In genomic region chr17:17017343-17018014, GRCh38 we compare ENCODE assay signal across 21 cellular contexts. TPM values are rescaled to one million over a fixed set of nuclear protein-coding genes. Genes with fewer than 3 reads are reported as not detected.
DNase-seq lines count a peak whose midpoint lies in the region; ATAC-seq, FAIRE-seq and TF ChIP-seq lines count a peak whose summit lies in the region.
"Had no signal": no experiment of that assay in that cellular context is flagged by ENCODE, and none has a peak within 500 bp of the region (broad histone marks: within the 10 kb centered on the region; RNA-seq: fewer than 3 reads in every experiment).

No MANE protein-coding gene starts in this region.

- H2AFZ ChIP-seq in IMR-90 (replicated peaks; ENCODE audit: low read length, poor library complexity) (no peak overlapping the region), H1 (ENCODE audit: low read length) (no peak overlapping the region), Karpas-422 (ENCODE audit: low read length) (no peak overlapping the region)

- H3K27me3 ChIP-seq in IMR-90 (ENCODE audit: control insufficient read depth, insufficient read depth, low read length), result no peaks in the 10 kb centered on the region
- no peaks in the 10 kb centered on the region for H3K27me3 ChIP-seq in H1 (replicated peaks in 1 of 4; ENCODE audit: control insufficient read depth in 3 of 4, extremely low read depth in 1 of 4, insufficient read depth in 3 of 4, low read length in 3 of 4)
- H3K27me3 ChIP-seq in sigmoid colon, result no peaks in the 10 kb centered on the region
- no peaks in the 10 kb centered on the region for H3K27me3 ChIP-seq in Karpas-422 (ENCODE audit: low read length)

- FAIRE-seq in H1 (lab: Jason Lieb, UNC), result no peak
- FAIRE-seq: GM18507 had no signal

- H3K79me1 ChIP-seq in IMR-90 (ENCODE audit: low read depth in 1 of 2, low read length in 2 of 2), result no peaks in the 10 kb centered on the region
- H3K79me1 ChIP-seq in H1 (ENCODE audit: low read depth, low read length), result no peaks in the 10 kb centered on the region

- H4K20me1 ChIP-seq in IMR-90 (ENCODE audit: insufficient read depth, low read length) (no peaks in the 10 kb centered on the region; the same call in none of the 2 replicates), H1 (replicated peaks in 1 of 2; ENCODE audit: control insufficient read depth in 1 of 2, insufficient read depth in 2 of 2, low read length in 2 of 2) (no peaks in the 10 kb centered on the region), Karpas-422 (ENCODE audit: insufficient read depth, low read depth, low read length) (no peaks in the 10 kb centered on the region)

- H3K9me2 ChIP-seq in Karpas-422 (replicated peaks; ENCODE audit: insufficient read depth, low read length), result no peaks in the 10 kb centered on the region

- no peak overlapping the region for H4K8ac ChIP-seq in IMR-90 (ENCODE audit: low read depth in 2 of 2, low read length in 2 of 2)
- no peak overlapping the region for H4K8ac ChIP-seq in H1 (ENCODE audit: extremely low read depth, insufficient read depth, low read length)

- no peaks in the 10 kb centered on the region for H3K23me2 ChIP-seq in H1 (ENCODE audit: low read depth, low read length)

- H3K4me2 ChIP-seq in IMR-90 (ENCODE audit: low read depth, low read length), result no peak overlapping the region
- H3K4me2 ChIP-seq in H1 (ENCODE audit: insufficient read depth in 1 of 2, low read depth in 2 of 2, low read length in 2 of 2), result no peak overlapping the region
- no peak overlapping the region for H3K4me2 ChIP-seq in Karpas-422 (ENCODE audit: low read depth, low read length, poor library complexity, severe bottlenecking)

- POLR2A ChIA-PET in IMR-90 (lab: Charles Lee; ENCODE audit: unreplicated experiment), result no interaction called here
- POLR2A ChIA-PET in H1 (lab: Charles Lee; ENCODE audit: partially characterized antibody), result no interaction called here

- no peak overlapping the region for H2BK120ac ChIP-seq in IMR-90 (ENCODE audit: low read depth, low read length)
- no peak overlapping the region for H2BK120ac ChIP-seq in H1 (replicated peaks; ENCODE audit: low read depth, low read length)

- H3K9me1 ChIP-seq in IMR-90 (ENCODE audit: insufficient read depth, low read length), result peaks cover 9% of the 10 kb centered on the region; the same call in 1 of the 2 replicates

- DNase-seq in IMR-90, result no peak
- DNase-seq in H1 (ENCODE audit: low read depth in 1 of 2, low spot score in 2 of 2), result no peak
- peak; percentile 18 for DNase-seq in sigmoid colon
- DNase-seq in GM13976 (ENCODE audit: low spot score), result no peak
- DNase-seq in stimulated activated naive CD4-positive, alpha-beta T cell treated with Interleukin-2 at 50 U/mL for 16 hours (lab: John Stamatoyannopoulos, UW), result no peak
- DNase-seq in Karpas-422, result no peak
- DNase-seq: activated CD4-positive, alpha-beta memory T cell treated with anti-CD3 and anti-CD28 coated beads, Interleukin-2, amount 10 ng/mL, durations not matched to agents 7 days and 5 days; activated T-cell treated with anti-CD3 and anti-CD28 coated beads, Interleukin-2, amount 50 U/mL, for 24 hours; foreskin fibroblast; mammary epithelial cell; NCI-H1417; NCI-H69; SHP77; stimulated activated CD4-positive, alpha-beta T cell treated with anti-CD3 and anti-CD28 coated beads, Interleukin-4, amount 100 ng/mL, for 1 hour; substantia nigra; WERI-Rb-1 had no signal

- intact Hi-C loops in IMR-90 (cut with micrococcal nuclease), result no loop called here
- intact Hi-C loops in sigmoid colon (cut with DNase I), result no loop called here

- no peak overlapping the region for H2BK12ac ChIP-seq in H1 (ENCODE audit: low read depth, low read length)

- H3K56ac ChIP-seq in IMR-90 (ENCODE audit: extremely low read depth, insufficient read depth, low read length), result no peak overlapping the region
- H3K56ac ChIP-seq in H1 (replicated peaks; ENCODE audit: insufficient read length, low read depth, low read length), result no peak overlapping the region

- H3K9ac ChIP-seq in IMR-90 (ENCODE audit: low read depth, low read length) (no peak overlapping the region), H1 (replicated peaks in 1 of 4; ENCODE audit: extremely low read depth in 1 of 4, low read depth in 3 of 4, low read length in 3 of 4) (no peak overlapping the region), Karpas-422 (ENCODE audit: low read length) (no peak overlapping the region)

- H3K36me3 ChIP-seq in IMR-90 (ENCODE audit: control insufficient read depth, insufficient read depth, low read length) (no peaks in the 10 kb centered on the region), H1 (ENCODE audit: control insufficient read depth in 2 of 4, insufficient read depth in 4 of 4, low read length in 3 of 4) (no peaks in the 10 kb centered on the region), sigmoid colon (no peaks in the 10 kb centered on the region), Karpas-422 (ENCODE audit: insufficient read depth, low read length) (no peaks in the 10 kb centered on the region)
- H3K36me3 ChIP-seq: WERI-Rb-1 had no signal

- H3K23ac ChIP-seq in IMR-90 (ENCODE audit: low read depth, low read length), result no peak overlapping the region
- no peak overlapping the region for H3K23ac ChIP-seq in H1 (ENCODE audit: insufficient read length)

- H2AK9ac ChIP-seq in IMR-90 (replicated peaks; ENCODE audit: low read depth, low read length, poor library complexity), result no peak overlapping the region

- no peak overlapping the region for H2BK5ac ChIP-seq in IMR-90 (ENCODE audit: low read depth, low read length, poor library complexity, severe bottlenecking)
- H2BK5ac ChIP-seq in H1 (ENCODE audit: low read depth, low read length), result no peak overlapping the region

- H2AK5ac ChIP-seq in IMR-90 (ENCODE audit: low read depth, low read length) (0 out of 2 replicates have a peak overlapping the region, but pooled peaks have one; percentile 13), H1 (ENCODE audit: low read depth, low read length) (no peak overlapping the region)

- WGBS in IMR-90 (ENCODE audit: extremely low coverage in 2 of 2, insufficient read length in 1 of 2), 2 experiments, result 89% methylated on average over 4 of the region's 8 CpGs; no CpG with 5 or more reads in 1 of the 2 experiments
- WGBS in H1 (ENCODE audit: extremely low coverage in 1 of 2, insufficient coverage in 1 of 2, insufficient read length in 1 of 2, insufficient replicate concordance in 2 of 2, low coverage in 1 of 2, low lambda C conversion rate in 2 of 2, missing lambda C conversion rate in 1 of 2), 2 experiments, result 84% methylated on average over 8 of the region's 8 CpGs; no CpG with 5 or more reads in 1 of the 2 experiments
- 90 to 91% methylated on average over 8 of the region's 8 CpGs for WGBS in sigmoid colon, 2 donors

- CTCF ChIA-PET in IMR-90 (lab: Yijun Ruan, JAX), result no interaction called here
- CTCF ChIA-PET in H1 (lab: Charles Lee; ENCODE audit: partially characterized antibody), result interaction anchor here (0.5 to 2.4 kb wide), 6 partner anchors 11 to 172 kb away, joined by 3 to 6 read pairs (median 4); no protein-coding TSS in a partner anchor

- H3K18ac ChIP-seq in IMR-90 (ENCODE audit: low read depth, low read length) (no peak overlapping the region), H1 (ENCODE audit: extremely low read depth, low read length) (no peak overlapping the region)

- ATAC-seq in IMR-90 (ENCODE audit: low read depth) (no peak), HG03025 (IDR thresholded peaks at IDR 0.05; ENCODE audit: low FRiP score, unreplicated experiment) (no peak)

- H2BK15ac ChIP-seq in IMR-90 (ENCODE audit: low read depth, low read length), result no peak overlapping the region; the same call in 2 of the 3 replicates
- H2BK15ac ChIP-seq in H1 (ENCODE audit: low read length), result 0 out of 2 replicates have a peak overlapping the region, but pooled peaks have one; percentile 88

- H4K91ac ChIP-seq in IMR-90 (ENCODE audit: insufficient read depth, low read depth, low read length) (no peak overlapping the region), H1 (replicated peaks; ENCODE audit: insufficient read length, low read length) (no peak overlapping the region)

- H3K4me1 ChIP-seq in IMR-90 (ENCODE audit: control insufficient read depth, insufficient read depth, low read length), result peaks cover 9% of the 10 kb centered on the region
- H3K4me1 ChIP-seq in H1 (replicated peaks in 1 of 4; ENCODE audit: control insufficient read depth in 3 of 4, insufficient read depth in 4 of 4, low read length in 3 of 4), result no peaks in the 10 kb centered on the region; a peak in 3 of 7 replicates
- no peaks in the 10 kb centered on the region for H3K4me1 ChIP-seq in sigmoid colon
- no peaks in the 10 kb centered on the region for H3K4me1 ChIP-seq in Karpas-422 (ENCODE audit: low read length)

- TF ChIP-seq CTCF in C4-2B (conservative IDR thresholded peaks at IDR 0.05), result no peak
- TF ChIP-seq CTCF in IMR-90 (conservative IDR thresholded peaks at IDR 0.05; ENCODE audit: low read depth, low read length), result no peak
- TF ChIP-seq CTCF in H1 (IDR thresholded peaks at IDR 0.05; ENCODE audit: control extremely low read depth in 1 of 3, insufficient read depth in 1 of 3, low read depth in 1 of 3, low read length in 3 of 3), result no peak
- TF ChIP-seq CTCF in sigmoid colon (IDR thresholded peaks at IDR 0.05), result no peak
- no peak for TF ChIP-seq CTCF in GM13976 (IDR thresholded peaks at IDR 0.05; ENCODE audit: borderline replicate concordance, control extremely low read depth, extremely low read depth, insufficient read depth, missing control alignments)

- no peaks in the 10 kb centered on the region for H3K9me3 ChIP-seq in IMR-90 (ENCODE audit: control insufficient read depth, insufficient read depth, low read length)
- H3K9me3 ChIP-seq in H1 (ENCODE audit: insufficient read depth in 2 of 2, low read depth in 1 of 2, low read length in 1 of 2), result no peaks in the 10 kb centered on the region
- H3K9me3 ChIP-seq in sigmoid colon, result no peaks in the 10 kb centered on the region
- H3K9me3 ChIP-seq in Karpas-422 (ENCODE audit: low read length), result no peaks in the 10 kb centered on the region

- BruUV-seq in IMR-90 (replicated peaks; lab: Mats Ljungman, UMichigan), result no TSS peak

- in situ Hi-C loops in IMR-90 (cut with MboI; ENCODE audit: low sequenced_read_pairs) (loop anchor here (25.0 kb wide), 1 partner anchor 620 kb away; no protein-coding TSS in a partner anchor), GM13976 (cut with MboI; ENCODE audit: low sequenced_read_pairs, unreplicated experiment) (no loop called here)

- H2BK20ac ChIP-seq in IMR-90 (ENCODE audit: low read depth, low read length) (no peak overlapping the region), H1 (ENCODE audit: low read length) (no peak overlapping the region)

- H3K4ac ChIP-seq in IMR-90 (ENCODE audit: low read depth, low read length) (no peak overlapping the region), H1 (replicated peaks; ENCODE audit: insufficient read length, low read depth, low read length) (no peak overlapping the region)

- TF ChIP-seq EP300 in H1 (IDR thresholded peaks at IDR 0.05; ENCODE audit: borderline replicate concordance in 1 of 2, low read depth in 2 of 2, low read length in 2 of 2) (no peak), sigmoid colon (IDR thresholded peaks at IDR 0.05) (no peak)

- no peak overlapping the region for H4K5ac ChIP-seq in IMR-90 (ENCODE audit: low read depth, low read length)
- H4K5ac ChIP-seq in H1 (ENCODE audit: insufficient read length, low read depth, low read length), result no peak overlapping the region

- peak overlapping the region; percentile 72 for H3K27ac ChIP-seq in C4-2B
- no peak overlapping the region for H3K27ac ChIP-seq in IMR-90 (ENCODE audit: insufficient read depth, low read length)
- no peak overlapping the region for H3K27ac ChIP-seq in H1 (ENCODE audit: low read depth, low read length)
- no peak overlapping the region for H3K27ac ChIP-seq in sigmoid colon
- no peak overlapping the region for H3K27ac ChIP-seq in Karpas-422 (ENCODE audit: low read length)
- H3K27ac ChIP-seq: WERI-Rb-1 had no signal

- TF ChIP-seq POLR2A in IMR-90 (IDR thresholded peaks at IDR 0.05; ENCODE audit: low read depth, low read length) (no peak), H1 (IDR thresholded peaks at IDR 0.05; ENCODE audit: control extremely low read depth in 1 of 2, low read depth in 2 of 2, low read length in 2 of 2) (no peak), sigmoid colon (IDR thresholded peaks at IDR 0.05) (no peak)

- dilution Hi-C loops in IMR-90 (cut with HindIII; ENCODE audit: low sequenced_read_pairs, unreplicated experiment), result no loop called here

- no peaks in the 10 kb centered on the region for H3K79me2 ChIP-seq in H1 (ENCODE audit: control insufficient read depth in 1 of 2, insufficient read depth in 2 of 2, low read length in 2 of 2)
- no peaks in the 10 kb centered on the region for H3K79me2 ChIP-seq in Karpas-422 (ENCODE audit: low read length)

- H3K14ac ChIP-seq in IMR-90 (replicated peaks; ENCODE audit: low read depth, low read length) (no peak overlapping the region), H1 (ENCODE audit: insufficient read length) (no peak overlapping the region)

- TF ChIP-seq RAD21 in IMR-90 (IDR thresholded peaks at IDR 0.05; ENCODE audit: low read length) (no peak), H1 (IDR thresholded peaks at IDR 0.05 in 1 of 2, conservative IDR thresholded peaks at IDR 0.05 in 1 of 2; ENCODE audit: low read depth in 2 of 2, low read length in 2 of 2) (no peak)

- H3K4me3 ChIP-seq in IMR-90 (ENCODE audit: insufficient read depth, low read depth, low read length) (no peak overlapping the region), H1 (ENCODE audit: extremely low read depth in 1 of 4, insufficient read depth in 2 of 4, low read depth in 3 of 4, low read length in 4 of 4) (no peak overlapping the region), sigmoid colon (no peak overlapping the region), Karpas-422 (ENCODE audit: low read length) (no peak overlapping the region)

RNA-seq across cellular contexts. Expression of gene MPRIP, which starts 24.8 kb away (rescaled TPM):
- 111 and 113 TPM in 2 replicates for total RNA-seq in IMR-90 (2012; rRNA removed)
- polyA plus RNA-seq in IMR-90 (2012; rRNA removed), result 147 and 149 TPM in 2 replicates
- 125 and 140 TPM in 2 replicates for polyA plus RNA-seq in IMR-90 (2012; cell fraction: cytosol; rRNA removed)
- 139 TPM in 2 replicates for polyA plus RNA-seq in IMR-90 (2012; cell fraction: nucleus; rRNA removed; ENCODE audit: low replicate concordance)
- 145 and 146 TPM in 2 replicates for total RNA-seq in H1 (2021; fragmentation: NEBNext Ultra II Directional; extraction: Animal tissue kit (Norgen Biotek cat#: 25700))
- polyA plus RNA-seq in H1 (2011; rRNA removed), result 48.6 and 62.8 TPM in 2 replicates
- polyA plus RNA-seq in H1 (2011; cell fraction: cytosol; rRNA removed), result 54.0 TPM
- 111 TPM for polyA plus RNA-seq in H1 (2011; cell fraction: nucleus; rRNA removed)
- 77.7 to 92.1 TPM (median 86.1 TPM) in 4 replicates for polyA plus RNA-seq in H1 (2012, experiment 1 of 2)
- polyA plus RNA-seq in H1 (2012, experiment 2 of 2), result 68.9 TPM
- polyA plus RNA-seq in H1 (2013, experiment 1 of 2), result 55.7 TPM
- polyA plus RNA-seq in H1 (2013, experiment 2 of 2), result 57.6 TPM
- polyA minus RNA-seq in H1 (2011; rRNA and poly(A)+ RNA removed), result 82.0 and 97.2 TPM in 2 replicates
- polyA minus RNA-seq in H1 (2011; cell fraction: cytosol; rRNA and poly(A)+ RNA removed), result 58.9 TPM
- 60.1 TPM for polyA minus RNA-seq in H1 (2011; cell fraction: nucleus; rRNA and poly(A)+ RNA removed)
- total RNA-seq in sigmoid colon, result 100 to 1,000 TPM in 1 of 4 donors, 10 to 100 TPM in 3; 59.6 to 101 (median 80.4) TPM
- polyA plus RNA-seq in sigmoid colon, result 100 to 1,000 TPM in 1 of 3 donors, 10 to 100 TPM in 2; 43.2 to 113 (median 67.9) TPM
- 44.1 and 49.3 TPM in 2 replicates for total RNA-seq in Karpas-422 (2014; rRNA removed; shearing (Covaris generic); ENCODE audit: low replicate concordance)

RNA-seq across cellular contexts. Expression of gene TNFRSF13B, which starts 45.6 kb away (rescaled TPM):
- total RNA-seq in IMR-90 (2012; rRNA removed) (not detected in 2 replicates), sigmoid colon (not detected)
- polyA plus RNA-seq in IMR-90 (2012; rRNA removed) (not detected in 2 replicates), H1 (2011; rRNA removed) (not detected in 2 replicates), sigmoid colon (10 to 100 TPM in 1 of 3 donors, not detected in 2; 15.2 TPM)
- polyA plus RNA-seq in IMR-90 (2012; cell fraction: cytosol; rRNA removed), result not detected in 2 replicates
- polyA plus RNA-seq in IMR-90 (2012; cell fraction: nucleus; rRNA removed; ENCODE audit: low replicate concordance), result not detected in 2 replicates
- not detected in 2 replicates for total RNA-seq in H1 (2021; fragmentation: NEBNext Ultra II Directional; extraction: Animal tissue kit (Norgen Biotek cat#: 25700))
- not detected for polyA plus RNA-seq in H1 (2011; cell fraction: cytosol; rRNA removed)
- polyA plus RNA-seq in H1 (2011; cell fraction: nucleus; rRNA removed), result 0.10 TPM
- not detected in 4 replicates for polyA plus RNA-seq in H1 (2012, experiment 1 of 2)
- polyA plus RNA-seq in H1 (2012, experiment 2 of 2), result not detected
- polyA plus RNA-seq in H1 (2013, experiment 1 of 2), result not detected
- not detected for polyA plus RNA-seq in H1 (2013, experiment 2 of 2)
- not detected in 2 replicates for polyA minus RNA-seq in H1 (2011; rRNA and poly(A)+ RNA removed)
- not detected for polyA minus RNA-seq in H1 (2011; cell fraction: cytosol; rRNA and poly(A)+ RNA removed)
- 0.30 TPM for polyA minus RNA-seq in H1 (2011; cell fraction: nucleus; rRNA and poly(A)+ RNA removed)
- total RNA-seq in Karpas-422 (2014; rRNA removed; shearing (Covaris generic); ENCODE audit: low replicate concordance), result not detected in 2 replicates
- total RNA-seq: activated CD4-positive, alpha-beta memory T cell treated with anti-CD3 and anti-CD28 coated beads, Interleukin-2, amount 10 ng/mL, durations not matched to agents 7 days and 5 days; activated naive CD4-positive, alpha-beta T cell treated with anti-CD3 and anti-CD28 coated beads, Interleukin-2, amount 50 U/mL, for 72 hours; mammary epithelial cell; skeletal muscle tissue had no signal
- polyA plus RNA-seq: mammary epithelial cell had no signal
